In genomic region chr2:54839526-54840255, GRCh38 we compare ENCODE assay signal across 26 cellular contexts.
DNase-seq lines count a peak whose midpoint lies in the region; TF ChIP-seq lines count a peak whose summit lies in the region.
"Had no signal": no experiment of that assay in that cellular context is flagged by ENCODE, and none has a peak within 500 bp of the region (broad histone marks: within the 10 kb centered on the region; RNA-seq: fewer than 3 reads in every experiment).

No MANE protein-coding gene starts in this region.

- peak overlapping the region; percentile 95 for H3K27ac ChIP-seq in VCaP
- H3K27ac ChIP-seq: ascending aorta, right atrium auricular region, tibial nerve had no signal

- no peak for TF ChIP-seq CTCF in VCaP (conservative IDR thresholded peaks at IDR 0.05)

- DNase-seq in G401 (ENCODE audit: low spot score) (peak; percentile 15), inferior parietal cortex (ENCODE audit: extremely low spot score) (peak; percentile 25), renal cortical epithelial cell (ENCODE audit: low read depth) (peak; percentile 80), HCEC 1CT (no peak), putamen (ENCODE audit: low spot score) (no peak), activated gamma-delta T cell (lab: John Stamatoyannopoulos, UW) (no peak)
- DNase-seq in stimulated activated naive CD4-positive, alpha-beta T cell treated with Interleukin-2 at 50 U/mL for 16 hours (lab: John Stamatoyannopoulos, UW), result no peak
- DNase-seq: activated B cell treated with CpG ODN at 0.5 μM for 24 hours; activated CD4-positive, alpha-beta T cell treated with anti-CD3 and anti-CD28 coated beads, Interleukin-2, amount 50 U/mL, for 48 hours; activated naive CD8-positive, alpha-beta T cell treated with anti-CD3 and anti-CD28 coated beads for 36 hours; CD4-positive, alpha-beta memory T cell; dermis blood vessel endothelial cell; DMS153; GDM1; glutamatergic neuron; left cardiac atrium; NCI-H1694 treated with DMSO at 0.1 percent for 48 hours; NCI-H226; NCI-H82; occipital lobe; stimulated activated CD4-positive, alpha-beta T cell treated with anti-CD3 and anti-CD28 coated beads, Interleukin-12 subunit alpha, Interleukin-12 subunit beta, amount 100 ng/mL, for 4 hours; stimulated activated CD4-positive, alpha-beta T cell treated with anti-CD3 and anti-CD28 coated beads, Interleukin-4, amount 100 ng/mL, for 24 hours had no signal

- in situ Hi-C loops in G401 (cut with HindIII; ENCODE audit: low sequenced_read_pairs), result no loop called here

Comparison
In these comparisons a context has a peak if more than half of its experiments do, and no peak if none do; other contexts are left out.
1. DNase-seq: peak in G401 (single experiment), inferior parietal cortex (single experiment) and renal cortical epithelial cell (single experiment); none in HCEC 1CT (single experiment), stimulated activated naive CD4-positive, alpha-beta T cell treated with Interleukin-2 at 50 U/mL for 16 hours (single experiment), putamen (single experiment) and activated gamma-delta T cell (single experiment).